9 cellular contexts compared by ENCODE assay signal in genomic region chr12:90909069-90909676, GRCh38. TPM values are rescaled to one million over a fixed set of nuclear protein-coding genes. Genes with fewer than 3 reads are reported as not detected.
A peak's percentile ranks its signal among the peaks of the same experiment; 100 is the strongest.
DNase-seq lines count a peak whose midpoint lies in the region; ATAC-seq, FAIRE-seq and TF ChIP-seq lines count a peak whose summit lies in the region.
"Had no signal": no experiment of that assay in that cellular context is flagged by ENCODE, and none has a peak within 500 bp of the region (broad histone marks: within the 10 kb centered on the region; RNA-seq: fewer than 3 reads in every experiment).

No MANE protein-coding gene starts in this region.

- DNase-seq in GM12864 (ENCODE audit: low read depth) (no peak), hepatic stellate cell (ENCODE audit: low spot score) (peak; percentile 13), upper lobe of left lung (no peak), NOMO-1 treated with DMSO at 0.1 percent for 48 hours (lab: John Stamatoyannopoulos, UW; ENCODE audit: unreplicated experiment) (no peak)
- no peak for DNase-seq in effector CD8-positive, alpha-beta T cell (lab: John Stamatoyannopoulos, UW)

- TF ChIP-seq CTCF in GM12864 (IDR thresholded peaks at IDR 0.05; ENCODE audit: low read depth, low read length, missing control alignments) (peak; percentile 60), Loucy (conservative IDR thresholded peaks at IDR 0.05; ENCODE audit: low read length) (peak; percentile 71), upper lobe of left lung (IDR thresholded peaks at IDR 0.05) (peak in 4 of 6 experiments; percentile 28 to 45 (median 35))

- no peaks in the 10 kb centered on the region for H3K4me1 ChIP-seq in Loucy (ENCODE audit: insufficient read depth, low read length, poor library complexity, severe bottlenecking)
- no peaks in the 10 kb centered on the region for H3K4me1 ChIP-seq in upper lobe of left lung

- H3K9me2 ChIP-seq in Loucy (replicated peaks; ENCODE audit: low read depth, low read length) = no peaks in the 10 kb centered on the region

- H3K27me3 ChIP-seq in Loucy (ENCODE audit: insufficient read depth, low read length, poor library complexity, severe bottlenecking) (no peaks in the 10 kb centered on the region), upper lobe of left lung (no peaks in the 10 kb centered on the region)

- H3K36me3 ChIP-seq in Loucy (ENCODE audit: insufficient read depth, low read length) (no peaks in the 10 kb centered on the region), upper lobe of left lung (no peaks in the 10 kb centered on the region)

- H3K9ac ChIP-seq in Loucy (ENCODE audit: low read depth, low read length, poor library complexity, severe bottlenecking) = no peak overlapping the region

- peak; percentile 88 for FAIRE-seq in TTC549 (lab: Jason Lieb, UNC)

- no peak for TF ChIP-seq EP300 in upper lobe of left lung (IDR thresholded peaks at IDR 0.05)

- TF ChIP-seq POLR2A in upper lobe of left lung (IDR thresholded peaks at IDR 0.05) = no peak

- no peak overlapping the region for H3K27ac ChIP-seq in upper lobe of left lung

- 52 to 53% methylated on average over 7 of the region's 7 CpGs for WGBS in upper lobe of left lung, 2 donors

- H3F3A ChIP-seq in Loucy (ENCODE audit: low read depth) = no peaks in the 10 kb centered on the region

- H3K4me3 ChIP-seq in GM12864 (ENCODE audit: low read depth, low read length) = no peak overlapping the region
- no peak overlapping the region for H3K4me3 ChIP-seq in Loucy (ENCODE audit: low read length, poor library complexity, severe bottlenecking)
- H3K4me3 ChIP-seq in upper lobe of left lung = no peak overlapping the region

- ATAC-seq in upper lobe of left lung (ENCODE audit: low FRiP score in 2 of 2) = peak in 1 of 2 donors; percentile 39
- ATAC-seq in GM21825 (IDR thresholded peaks at IDR 0.05; ENCODE audit: unreplicated experiment) = no peak

- H3K9me3 ChIP-seq in Loucy (ENCODE audit: insufficient read depth, low read depth, low read length) (no peaks in the 10 kb centered on the region), upper lobe of left lung (no peaks in the 10 kb centered on the region)

- H4K20me1 ChIP-seq in Loucy (ENCODE audit: insufficient read depth, low read length, poor library complexity, severe bottlenecking) = no peaks in the 10 kb centered on the region

- no peaks in the 10 kb centered on the region for H3K79me2 ChIP-seq in Loucy (ENCODE audit: insufficient read depth, low read length)

- H3K4me2 ChIP-seq in Loucy (ENCODE audit: low read depth, low read length, poor library complexity, severe bottlenecking) = no peak overlapping the region

- no peak overlapping the region for H2AFZ ChIP-seq in Loucy (ENCODE audit: low read length)

RNA-seq across cellular contexts. Expression of gene CCER1, which starts 45.8 kb away (rescaled TPM):
- total RNA-seq in upper lobe of left lung = not detected
- total RNA-seq: skeletal muscle tissue had no signal
